Comparison of ENCODE assay signal across 2 cellular contexts in the genomic region with DNA sequence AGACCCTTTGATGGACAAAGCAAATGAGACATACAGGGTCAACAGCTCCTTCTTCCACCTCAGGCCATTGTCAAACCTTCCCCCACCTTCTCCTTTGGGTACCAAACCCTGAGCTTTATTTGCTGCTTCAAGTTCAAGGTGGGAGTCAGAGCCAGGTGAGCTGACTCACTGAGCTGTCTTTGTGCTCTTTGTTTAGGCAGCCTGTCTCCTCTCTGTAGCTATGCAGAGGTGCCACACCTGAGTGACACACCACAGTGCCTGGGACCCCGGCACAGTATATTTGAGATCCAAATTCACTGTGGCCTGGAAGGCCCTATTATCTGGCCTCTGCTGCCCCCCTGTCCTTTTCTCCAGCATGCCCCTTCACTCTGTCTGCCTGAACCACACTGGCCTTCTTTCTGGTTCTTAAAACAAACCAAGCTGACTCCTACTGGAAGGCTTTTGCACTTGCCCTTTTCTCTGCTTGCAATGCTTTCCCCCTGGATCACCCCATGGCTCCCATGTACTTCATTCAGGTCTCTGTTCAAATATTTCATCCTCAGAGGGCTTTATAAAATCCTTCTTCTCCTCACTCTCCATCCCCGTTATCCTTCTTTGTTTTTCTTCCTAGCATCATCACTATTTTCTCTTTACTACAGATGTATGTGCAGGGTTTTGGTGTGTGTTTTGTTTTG.
TF ChIP-seq lines count a peak whose summit lies in the region.

No MANE protein-coding gene starts in this region.

TF ChIP-seq in HEK293, 187 proteins besides CTCF, POLR2A, EP300 and RAD21:
- TF ChIP-seq ZNF16 (tag by site-specific recombination; IDR thresholded peaks at IDR 0.05; ENCODE audit: low read depth) (peak; percentile 75), ZNF549 (tag by site-specific recombination; IDR thresholded peaks at IDR 0.05) (no peak)

TF ChIP-seq in K562, 482 proteins besides CTCF, POLR2A, EP300 and RAD21:
- TF ChIP-seq KDM1A (IDR thresholded peaks at IDR 0.05) (peak; percentile 59 to 85), RBM25 (IDR thresholded peaks at IDR 0.05; ENCODE audit: low read depth, low read length, severe bottlenecking) (peak; percentile 91), BCOR (IDR thresholded peaks at IDR 0.05) (peak; percentile 97), ZFP36 (IDR thresholded peaks at IDR 0.05; ENCODE audit: low read depth, low read length, partially characterized antibody) (peak; percentile 87), PTBP1 (IDR thresholded peaks at IDR 0.05; ENCODE audit: low read depth, low read length) (peak; percentile 72; the same call in 1 of the 2 replicates), POLR2B (IDR thresholded peaks at IDR 0.05; ENCODE audit: low read depth, partially characterized antibody) (no peak), PHF20 (IDR thresholded peaks at IDR 0.05; ENCODE audit: partially characterized antibody) (peak; percentile 27), KAT8 (IDR thresholded peaks at IDR 0.05; ENCODE audit: low read depth) (no peak), SMARCA5 (IDR thresholded peaks at IDR 0.05) (peak; percentile 74; the same call in 1 of the 2 replicates)
